Comparison of ENCODE assay signal across 9 cellular contexts in genomic region chr3:112494448-112494767, GRCh38. TPM values are rescaled to one million over a fixed set of nuclear protein-coding genes. Genes with fewer than 3 reads are reported as not detected.
"Had no signal": no experiment of that assay in that cellular context is flagged by ENCODE, and none has a peak within 500 bp of the region (broad histone marks: within the 10 kb centered on the region; RNA-seq: fewer than 3 reads in every experiment).

No MANE protein-coding gene starts in this region.

RNA-seq across cellular contexts. Expression of gene BTLA, which starts 4.9 kb away (rescaled TPM):
- total RNA-seq: endothelial cell of umbilical vein, fibroblast of villous mesenchyme, hepatocyte, left ventricle myocardium inferior, myocyte had no signal
- polyA plus RNA-seq: endothelial cell of umbilical vein, fibroblast of lung, hepatocyte, neural cell, pancreas, SK-N-SH had no signal
